Comparison of ENCODE assay signal across 10 cellular contexts in genomic region chr10:79293841-79294705, GRCh38. TPM values are rescaled to one million over a fixed set of nuclear protein-coding genes. Genes with fewer than 3 reads are reported as not detected.
DNase-seq lines count a peak whose midpoint lies in the region; FAIRE-seq and TF ChIP-seq lines count a peak whose summit lies in the region.
"Had no signal": no experiment of that assay in that cellular context is flagged by ENCODE, and none has a peak within 500 bp of the region (broad histone marks: within the 10 kb centered on the region; RNA-seq: fewer than 3 reads in every experiment).

No MANE protein-coding gene starts in this region.

- no peak overlapping the region for H3K4me3 ChIP-seq in bronchial epithelial cell (ENCODE audit: low read depth, low read length)
- no peak overlapping the region for H3K4me3 ChIP-seq in A673 (ENCODE audit: low read depth, low read length, poor library complexity, severe bottlenecking)

- CTCF ChIA-PET in A673 (lab: Charles Lee) = no interaction called here

- H3K4me1 ChIP-seq in A673 (ENCODE audit: insufficient read depth, low read length, poor library complexity, severe bottlenecking) = no peaks in the 10 kb centered on the region
- H3K4me1 ChIP-seq: parathyroid adenoma had no signal

- H3K27me3 ChIP-seq in bronchial epithelial cell (ENCODE audit: control insufficient read depth, insufficient read depth, low read length) (no peaks in the 10 kb centered on the region), A673 (replicated peaks; ENCODE audit: insufficient read depth, low read depth, low read length, poor library complexity) (no peaks in the 10 kb centered on the region)

- no peak overlapping the region for H3K27ac ChIP-seq in A673 (ENCODE audit: low read depth, low read length, poor library complexity, severe bottlenecking)
- H3K27ac ChIP-seq: parathyroid adenoma had no signal

- POLR2A ChIA-PET in A673 (lab: Charles Lee; ENCODE audit: low non-redundant PET) = no interaction called here

- peak; percentile 7 for FAIRE-seq in bronchial epithelial cell (lab: Jason Lieb, UNC)

- in situ Hi-C loops in ACHN (cut with HindIII; ENCODE audit: low pct_ligation_motif_present, low pct_unique_long_range_greater_than_20kb, low sequenced_read_pairs) = no loop called here

- TF ChIP-seq CTCF in bronchial epithelial cell (IDR thresholded peaks at IDR 0.05; ENCODE audit: insufficient read depth, low read length, severe bottlenecking) (no peak), A673 (conservative IDR thresholded peaks at IDR 0.05; ENCODE audit: low read depth, low read length) (no peak)

- DNase-seq in ACHN = peak; percentile 45
- peak; percentile 95 to 96 for DNase-seq in Kasumi-1 (lab: John Stamatoyannopoulos, UW)
- peak; percentile 84 for DNase-seq in bronchial epithelial cell (ENCODE audit: low read depth)
- DNase-seq in medulla oblongata (ENCODE audit: extremely low spot score) = peak; percentile 78
- DNase-seq in A673 (ENCODE audit: low spot score) = no peak
- no peak for DNase-seq in SHP77 (lab: John Stamatoyannopoulos, UW)
- no peak for DNase-seq in HuH-7 (ENCODE audit: low spot score)
- DNase-seq in NCI-H1417 treated with DMSO at 0.1 percent for 48 hours (lab: John Stamatoyannopoulos, UW) = no peak
- DNase-seq: DMS 273 treated with DMSO at 0.1 percent for 48 hours had no signal

- H3K9me3 ChIP-seq in A673 (ENCODE audit: low read depth, low read length, poor library complexity, severe bottlenecking) = no peaks in the 10 kb centered on the region

- no TSS peak for BruUV-seq in A673 (replicated peaks; lab: Mats Ljungman, UMichigan)

- intact Hi-C loops in A673 (cut with micrococcal nuclease; ENCODE audit: unreplicated experiment) = no loop called here

- peaks cover 42% of the 10 kb centered on the region for H3K36me3 ChIP-seq in bronchial epithelial cell (ENCODE audit: control insufficient read depth, insufficient read depth, low read length)
- peaks cover 23% of the 10 kb centered on the region for H3K36me3 ChIP-seq in A673 (ENCODE audit: insufficient read depth, low read length, poor library complexity, severe bottlenecking)

RNA-seq across cellular contexts. Expression of gene PPIF, which starts 53.2 kb away (rescaled TPM):
- 19.5 and 27.1 TPM in 2 replicates for total RNA-seq in bronchial epithelial cell
- total RNA-seq in A673 (2021) = 133 and 160 TPM in 2 replicates

Comparison
In these comparisons a context has a peak if more than half of its experiments do, and no peak if none do; other contexts are left out.
1. DNase-seq: peak in ACHN (single experiment), Kasumi-1 (2 of 2), bronchial epithelial cell (single experiment) and medulla oblongata (single experiment); none in A673 (single experiment), SHP77 (0 of 2), HuH-7 (single experiment) and NCI-H1417 treated with DMSO at 0.1 percent for 48 hours (single experiment).